ENCODE assay signal across 8 cellular contexts in the genomic region with DNA sequence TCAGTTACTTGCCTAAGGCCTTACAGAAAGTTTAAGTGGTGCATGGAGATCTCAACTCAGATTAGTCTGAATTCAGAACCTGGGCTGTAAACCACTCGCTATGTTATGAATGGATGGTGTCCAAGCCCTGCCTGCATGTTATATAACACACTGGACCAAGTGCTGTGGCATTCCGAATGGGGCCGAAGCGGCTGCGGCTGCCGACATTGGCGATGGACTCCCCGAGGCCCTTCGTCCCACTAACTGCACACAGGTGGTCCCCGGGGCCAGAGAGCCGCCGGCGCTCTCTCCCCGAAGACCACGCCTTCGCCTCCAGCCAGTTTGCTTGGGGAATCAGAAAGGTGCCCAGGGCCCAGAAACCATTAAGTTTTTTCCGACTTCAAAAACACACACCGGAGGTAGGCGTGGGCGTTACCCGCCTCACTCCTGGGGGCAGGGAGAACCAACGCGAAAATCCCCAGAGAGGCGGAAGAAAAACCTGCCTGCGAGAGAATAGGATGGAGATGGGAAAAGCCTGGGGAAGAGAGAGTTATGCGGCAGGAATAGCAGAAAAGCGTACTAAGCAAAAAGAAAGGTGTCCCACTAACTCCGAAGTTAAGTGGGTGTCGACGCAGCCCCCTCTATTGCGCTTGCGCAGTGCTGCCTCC. TPM values are rescaled to one million over a fixed set of nuclear protein-coding genes. Genes with fewer than 3 reads are reported as not detected.
DNase-seq lines count a peak whose midpoint lies in the region; ATAC-seq and TF ChIP-seq lines count a peak whose summit lies in the region.

No MANE protein-coding gene starts in this region.

- peaks cover 24% of the 10 kb centered on the region for H3K36me3 Mint-ChIP-seq in activated T-helper 2 cell treated with anti-CD3 and anti-CD28 coated beads, Interferon-gamma antibody, Interleukin-2, Interleukin-4, amounts not matched to agents 10 μg/mL and 5 μg/mL and 100 μg/mL, durations not matched to agents 14 hours and 24 hours and 36 hours (ENCODE audit: low read depth)

- peak overlapping the region; percentile 81 for H3K27ac Mint-ChIP-seq in activated T-helper 2 cell treated with anti-CD3 and anti-CD28 coated beads, Interferon-gamma antibody, Interleukin-2, Interleukin-4, amounts not matched to agents 10 μg/mL and 5 μg/mL and 100 μg/mL, durations not matched to agents 14 hours and 24 hours and 36 hours

- peak; percentile 29 for ATAC-seq in GM19035 (IDR thresholded peaks at IDR 0.05; ENCODE audit: unreplicated experiment)
- peak; percentile 22 for ATAC-seq in HG03175 (IDR thresholded peaks at IDR 0.05; ENCODE audit: unreplicated experiment)
- peak; percentile 3 to 22 for ATAC-seq in right cardiac atrium
- peak; percentile 50 for ATAC-seq in sciatic nerve

- TF ChIP-seq CTCF in BE2C (IDR thresholded peaks at IDR 0.05; ENCODE audit: low read depth, low read length): no peak

- H3K27me3 ChIP-seq in BE2C (peaks cover 53% of the 10 kb centered on the region), right cardiac atrium (ENCODE audit: control insufficient read depth, insufficient read depth) (no peaks in the 10 kb centered on the region)

- intact Hi-C loops in activated T-helper 2 cell treated with anti-CD3 and anti-CD28 coated beads, Interferon-gamma antibody, Interleukin-2, Interleukin-4, amounts not matched to agents 10 μg/mL and 5 μg/mL and 100 μg/mL, durations not matched to agents 14 hours and 24 hours and 36 hours (cut with micrococcal nuclease): loop anchor here (1.0 to 10.0 kb wide), 6 partner anchors 59 to 1230 kb away; a partner anchor contains a TSS
- intact Hi-C loops in right cardiac atrium (cut with DNase I): loop anchor here in 3 of 4 donors (5.0 to 10.0 kb wide), 4 partner anchors 70 to 150 kb away; no protein-coding TSS in a partner anchor
- intact Hi-C loops in sciatic nerve (cut with DNase I): no loop called here

- H3K36me3 ChIP-seq in BE2C: no peaks in the 10 kb centered on the region

- peak overlapping the region; percentile 54 for H3K27ac ChIP-seq in right cardiac atrium (ENCODE audit: low read length)

- H3K27me3 Mint-ChIP-seq in activated T-helper 2 cell treated with anti-CD3 and anti-CD28 coated beads, Interferon-gamma antibody, Interleukin-2, Interleukin-4, amounts not matched to agents 10 μg/mL and 5 μg/mL and 100 μg/mL, durations not matched to agents 14 hours and 24 hours and 36 hours (ENCODE audit: low read depth): peaks cover 29% of the 10 kb centered on the region

- under 1% methylated on average over 32 of the region's 32 CpGs for WGBS in right cardiac atrium

- no peak for DNase-seq in BE2C
- DNase-seq in activated T-helper 2 cell treated with anti-CD3 and anti-CD28 coated beads, Interferon-gamma antibody, Interleukin-2, Interleukin-4, amounts not matched to agents 10 μg/mL and 5 μg/mL and 100 μg/mL, durations not matched to agents 14 hours and 24 hours and 36 hours (ENCODE audit: low spot score): no peak
- peak in 1 of 3 donors; percentile 77 for DNase-seq in right cardiac atrium
- peak; percentile 74 for DNase-seq in sciatic nerve (ENCODE audit: low spot score)
- DNase-seq in GOT3 (lab: John Stamatoyannopoulos, UW): no peak
- no peak for DNase-seq in SK-N-DZ (ENCODE audit: low spot score)

- peak overlapping the region; percentile 97 for H3K4me3 Mint-ChIP-seq in activated T-helper 2 cell treated with anti-CD3 and anti-CD28 coated beads, Interferon-gamma antibody, Interleukin-2, Interleukin-4, amounts not matched to agents 10 μg/mL and 5 μg/mL and 100 μg/mL, durations not matched to agents 14 hours and 24 hours and 36 hours (ENCODE audit: low read depth)

- no peaks in the 10 kb centered on the region for H3K9me3 Mint-ChIP-seq in activated T-helper 2 cell treated with anti-CD3 and anti-CD28 coated beads, Interferon-gamma antibody, Interleukin-2, Interleukin-4, amounts not matched to agents 10 μg/mL and 5 μg/mL and 100 μg/mL, durations not matched to agents 14 hours and 24 hours and 36 hours

- H3K4me3 ChIP-seq in BE2C (ENCODE audit: low read depth, low read length) (peak overlapping the region; percentile 92), right cardiac atrium (ENCODE audit: low read length) (peak overlapping the region; percentile 72)

- H3K4me1 ChIP-seq in BE2C (no peaks in the 10 kb centered on the region), right cardiac atrium (ENCODE audit: control insufficient read depth, insufficient read depth, low read length) (peaks cover 6% of the 10 kb centered on the region)

- peaks cover 41% of the 10 kb centered on the region for H3K4me1 Mint-ChIP-seq in activated T-helper 2 cell treated with anti-CD3 and anti-CD28 coated beads, Interferon-gamma antibody, Interleukin-2, Interleukin-4, amounts not matched to agents 10 μg/mL and 5 μg/mL and 100 μg/mL, durations not matched to agents 14 hours and 24 hours and 36 hours (ENCODE audit: low read depth)

- H3K9me3 ChIP-seq in BE2C: no peaks in the 10 kb centered on the region
- H3K9me3 ChIP-seq in right cardiac atrium (ENCODE audit: control insufficient read depth, low read length): no peaks in the 10 kb centered on the region

RNA-seq across cellular contexts. Expression of a gene that starts 0.6 kb away (rescaled TPM):
- polyA plus RNA-seq in BE2C (2012; ENCODE audit: insufficient read depth, insufficient read length, low read depth): not detected
- 11.2 and 11.6 TPM in 2 replicates for total RNA-seq in activated T-helper 2 cell treated with anti-CD3 and anti-CD28 coated beads, Interferon-gamma antibody, Interleukin-2, Interleukin-4, amounts not matched to agents 10 μg/mL and 5 μg/mL and 100 μg/mL, durations not matched to agents 14 hours and 24 hours and 36 hours
- total RNA-seq in right cardiac atrium (10 to 100 TPM; 20.4 to 33.1 (median 31.7) TPM), sciatic nerve (37.0 TPM)
- polyA plus RNA-seq in right cardiac atrium: 9.5 TPM
- polyA plus RNA-seq in SK-N-DZ (2014; cell fraction: cytosol; rRNA removed): not detected in 2 replicates
- polyA plus RNA-seq in SK-N-DZ (2014; cell fraction: nucleus; rRNA removed): not detected in 2 replicates
